Comparison of ENCODE assay signal across 18 cellular contexts in the genomic region with DNA sequence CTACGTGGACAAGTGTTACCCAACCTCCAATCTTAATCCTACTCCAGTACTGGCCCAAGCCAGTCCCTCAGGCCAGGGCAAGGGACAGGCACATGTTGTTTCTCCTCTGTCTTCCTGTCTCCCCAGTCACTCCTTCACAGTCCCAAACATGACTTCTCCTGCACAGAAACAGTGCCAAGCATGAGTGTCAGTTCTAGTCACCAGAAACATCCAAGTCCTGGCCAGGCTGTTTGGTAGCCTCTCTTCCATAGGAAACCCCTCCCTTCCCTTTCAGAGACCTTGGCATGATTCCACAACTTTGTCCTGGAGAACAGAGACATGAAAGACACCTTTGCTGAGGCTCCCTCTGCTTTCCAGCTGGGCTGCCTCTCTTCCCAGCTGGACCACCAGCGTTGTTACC. TPM values are rescaled to one million over a fixed set of nuclear protein-coding genes. Genes with fewer than 3 reads are reported as not detected.
DNase-seq lines count a peak whose midpoint lies in the region; ATAC-seq and TF ChIP-seq lines count a peak whose summit lies in the region.
"Had no signal": no experiment of that assay in that cellular context is flagged by ENCODE, and none has a peak within 500 bp of the region (broad histone marks: within the 10 kb centered on the region; RNA-seq: fewer than 3 reads in every experiment).

No MANE protein-coding gene starts in this region.

- H3K4me3 Mint-ChIP-seq in type B pancreatic cell = no peak overlapping the region
- H3K4me3 Mint-ChIP-seq: activated CD8-positive, alpha-beta T cell treated with anti-CD3 and anti-CD28 coated beads, Interleukin-2, amount 10 ng/mL, durations not matched to agents 7 days and 5 days; activated T-cell treated with anti-CD3 and anti-CD28 coated beads, Interleukin-2, amount 50 U/mL, for 24 hours; CD4-positive, CD25-positive, alpha-beta regulatory T cell had no signal

- no peaks in the 10 kb centered on the region for H3K9me3 Mint-ChIP-seq in type B pancreatic cell
- H3K9me3 Mint-ChIP-seq: activated T-cell treated with anti-CD3 and anti-CD28 coated beads, Interleukin-2, amount 50 U/mL, for 24 hours had no signal

- H3K27ac Mint-ChIP-seq in type B pancreatic cell = no peak overlapping the region
- H3K27ac Mint-ChIP-seq: activated CD8-positive, alpha-beta T cell treated with anti-CD3 and anti-CD28 coated beads, Interleukin-2, amount 10 ng/mL, durations not matched to agents 7 days and 5 days; activated T-cell treated with anti-CD3 and anti-CD28 coated beads, Interleukin-2, amount 50 U/mL, for 24 hours; CD4-positive, CD25-positive, alpha-beta regulatory T cell had no signal

- TF ChIP-seq CTCF in VCaP (conservative IDR thresholded peaks at IDR 0.05) (no peak), type B pancreatic cell (conservative IDR thresholded peaks at IDR 0.05) (no peak)

- peaks cover 3% of the 10 kb centered on the region for H3K4me1 Mint-ChIP-seq in type B pancreatic cell (ENCODE audit: unreplicated experiment)
- H3K4me1 Mint-ChIP-seq: CD4-positive, CD25-positive, alpha-beta regulatory T cell had no signal

- H3K36me3 Mint-ChIP-seq in type B pancreatic cell = peaks cover 17% of the 10 kb centered on the region

- DNase-seq in islet precursor cell (peak; percentile 28), type B pancreatic cell (ENCODE audit: extremely low spot score, unreplicated experiment) (peak; percentile 39), SW 1271 (lab: John Stamatoyannopoulos, UW) (no peak)
- DNase-seq: activated CD4-positive, CD25-positive, alpha-beta regulatory T cell treated with anti-CD3 and anti-CD28 coated beads, Interleukin-2, amount 50 U/mL, for 72 hours; activated CD8-positive, alpha-beta T cell treated with anti-CD3 and anti-CD28 coated beads, Interleukin-2, amount 10 ng/mL, durations not matched to agents 7 days and 5 days; activated naive CD4-positive, alpha-beta T cell treated with Interleukin-2 at 50 U/mL for 16 hours; activated T-cell treated with anti-CD3 and anti-CD28 coated beads, Interleukin-2, amount 50 U/mL, for 24 hours; amygdala; CD4-positive, CD25-positive, alpha-beta regulatory T cell; left colon; MV-4-11; NCI-H1694; stimulated activated CD8-positive, alpha-beta memory T cell treated with anti-CD3 and anti-CD28 coated beads, Interleukin-4, amount 100 ng/mL, for 48 hours had no signal

- H3K27ac ChIP-seq in VCaP (peak overlapping the region; percentile 38; the same call in 1 of the 2 replicates), cingulate gyrus (ENCODE audit: low read depth, low read length) (peak overlapping the region; percentile 50)
- H3K27ac ChIP-seq: KMS-11 had no signal

- no peaks in the 10 kb centered on the region for H3K27me3 Mint-ChIP-seq in type B pancreatic cell
- H3K27me3 Mint-ChIP-seq: CD4-positive, CD25-positive, alpha-beta regulatory T cell had no signal

- no peak for ATAC-seq in GM19397 (IDR thresholded peaks at IDR 0.05; ENCODE audit: unreplicated experiment)
- no peak for ATAC-seq in GM19351 (IDR thresholded peaks at IDR 0.05; ENCODE audit: unreplicated experiment)
- ATAC-seq: activated CD8-positive, alpha-beta T cell treated with anti-CD3 and anti-CD28 coated beads, Interleukin-2, amount 10 ng/mL, durations not matched to agents 7 days and 5 days; left colon had no signal

RNA-seq across cellular contexts. Expression of gene SLC2A8, which starts 56.2 kb away (rescaled TPM):
- total RNA-seq in type B pancreatic cell (ENCODE audit: low replicate concordance) = 40.2 and 53.1 TPM in 2 replicates

Comparison
In these comparisons a context has a peak if more than half of its experiments do, and no peak if none do; other contexts are left out.
1. DNase-seq: peak in islet precursor cell (single experiment) and type B pancreatic cell (single experiment); none in SW 1271 (0 of 2).